ENCODE assay signal across 8 cellular contexts in genomic region chr7:76359111-76359986, GRCh38. TPM values are rescaled to one million over a fixed set of nuclear protein-coding genes. Genes with fewer than 3 reads are reported as not detected.
DNase-seq lines count a peak whose midpoint lies in the region; ATAC-seq and TF ChIP-seq lines count a peak whose summit lies in the region.

No MANE protein-coding gene starts in this region.

- DNase-seq in NCI-H526 treated with DMSO at 0.1 percent for 48 hours (lab: John Stamatoyannopoulos, UW): peak; percentile 96
- peak; percentile 97 for DNase-seq in activated CD4-positive, alpha-beta T cell treated with anti-CD3 and anti-CD28 coated beads, Interleukin-2, amount 10 ng/mL, durations not matched to agents 7 days and 5 days
- peak; percentile 66 for DNase-seq in cortex of kidney (lab: John Stamatoyannopoulos, UW)
- peak; percentile 99 for DNase-seq in left lobe of liver (ENCODE audit: low spot score)
- peak; percentile 92 for DNase-seq in stimulated activated CD4-positive, alpha-beta T cell treated with anti-CD3 and anti-CD28 coated beads, Interleukin-2, amount 100 ng/mL, for 24 hours

- peak overlapping the region; percentile 97 for H3K27ac Mint-ChIP-seq in activated CD4-positive, alpha-beta T cell treated with anti-CD3 and anti-CD28 coated beads, Interleukin-2, amount 10 ng/mL, durations not matched to agents 7 days and 5 days

- peak overlapping the region; percentile 99 for H3K27ac ChIP-seq in C4-2B

- peaks cover 48% of the 10 kb centered on the region for H3K4me1 Mint-ChIP-seq in activated CD4-positive, alpha-beta T cell treated with anti-CD3 and anti-CD28 coated beads, Interleukin-2, amount 10 ng/mL, durations not matched to agents 7 days and 5 days

- TF ChIP-seq CTCF in C4-2B (conservative IDR thresholded peaks at IDR 0.05): peak; percentile 96

- CTCF ChIA-PET in activated CD4-positive, alpha-beta T cell treated with anti-CD3 and anti-CD28 coated beads, Interleukin-2, amount 10 ng/mL, durations not matched to agents 7 days and 5 days (lab: Charles Lee): interaction anchor here (0.5 to 3.1 kb wide), 14 partner anchors 9 to 1078 kb away, joined by 3 to 32 read pairs (median 4); no protein-coding TSS in a partner anchor

- peaks cover 27% of the 10 kb centered on the region for H3K36me3 Mint-ChIP-seq in activated CD4-positive, alpha-beta T cell treated with anti-CD3 and anti-CD28 coated beads, Interleukin-2, amount 10 ng/mL, durations not matched to agents 7 days and 5 days (ENCODE audit: low read depth)

- ATAC-seq in GM19372 (IDR thresholded peaks at IDR 0.05; ENCODE audit: low read depth, unreplicated experiment) (peak; percentile 85), HG03521 (IDR thresholded peaks at IDR 0.05; ENCODE audit: unreplicated experiment) (peak; percentile 85), left lobe of liver (peak; percentile 91)

- H3K9me3 Mint-ChIP-seq in activated CD4-positive, alpha-beta T cell treated with anti-CD3 and anti-CD28 coated beads, Interleukin-2, amount 10 ng/mL, durations not matched to agents 7 days and 5 days: no peaks in the 10 kb centered on the region

- no peaks in the 10 kb centered on the region for H3K27me3 Mint-ChIP-seq in activated CD4-positive, alpha-beta T cell treated with anti-CD3 and anti-CD28 coated beads, Interleukin-2, amount 10 ng/mL, durations not matched to agents 7 days and 5 days

- H3K4me3 Mint-ChIP-seq in activated CD4-positive, alpha-beta T cell treated with anti-CD3 and anti-CD28 coated beads, Interleukin-2, amount 10 ng/mL, durations not matched to agents 7 days and 5 days: peak overlapping the region; percentile 84

- POLR2A ChIA-PET in activated CD4-positive, alpha-beta T cell treated with anti-CD3 and anti-CD28 coated beads, Interleukin-2, amount 10 ng/mL, durations not matched to agents 7 days and 5 days (lab: Charles Lee): interaction anchor here (1.0 kb wide), 1 partner anchor 42 kb away, joined by 3 read pairs; no protein-coding TSS in a partner anchor

RNA-seq across cellular contexts. Expression of gene YWHAG, which starts 0.6 kb away (rescaled TPM):
- total RNA-seq in activated CD4-positive, alpha-beta T cell treated with anti-CD3 and anti-CD28 coated beads, Interleukin-2, amount 10 ng/mL, durations not matched to agents 7 days and 5 days: 10 to 100 TPM; 68.0 to 75.1 TPM
- 44.8 TPM for total RNA-seq in left lobe of liver

RNA-seq across cellular contexts. Expression of gene SSC4D, which starts 50.1 kb away (rescaled TPM):
- total RNA-seq in activated CD4-positive, alpha-beta T cell treated with anti-CD3 and anti-CD28 coated beads, Interleukin-2, amount 10 ng/mL, durations not matched to agents 7 days and 5 days: under 1 TPM; 0.32 to 0.60 TPM
- 2.5 TPM for total RNA-seq in left lobe of liver

RNA-seq across cellular contexts. Expression of gene HSPB1, which starts 56.9 kb away (rescaled TPM):
- total RNA-seq in activated CD4-positive, alpha-beta T cell treated with anti-CD3 and anti-CD28 coated beads, Interleukin-2, amount 10 ng/mL, durations not matched to agents 7 days and 5 days: 10 to 100 TPM; 27.0 to 28.1 TPM
- total RNA-seq in left lobe of liver: 72.4 TPM

Comparison
In these comparisons a context has a peak if more than half of its experiments do, and no peak if none do; other contexts are left out.
1. Peak in every context shown above with its lines: DNase-seq, ATAC-seq and H3K27ac ChIP-seq.